In the genomic region with DNA sequence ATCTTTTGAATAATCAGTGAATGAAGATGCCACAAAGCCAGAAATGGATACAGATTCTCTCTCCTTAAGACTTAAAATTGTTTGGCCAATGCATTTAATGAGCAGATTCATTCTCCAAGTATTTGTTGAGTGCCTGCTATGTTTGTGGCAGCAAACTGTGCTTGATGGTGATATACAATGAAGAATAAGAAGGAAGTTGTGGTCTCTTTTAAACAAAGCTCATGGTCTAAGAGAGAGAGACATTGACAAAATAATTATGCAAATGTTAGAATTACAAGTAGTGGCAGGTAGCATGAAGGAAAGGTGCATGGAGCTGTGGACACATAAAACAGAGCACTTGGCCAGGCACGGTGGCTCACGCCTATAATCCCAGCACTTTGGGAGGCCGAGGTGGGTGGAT, we compare ENCODE assay signal across 23 cellular contexts. TPM values are rescaled to one million over a fixed set of nuclear protein-coding genes. Genes with fewer than 3 reads are reported as not detected.
DNase-seq lines count a peak whose midpoint lies in the region; ATAC-seq and TF ChIP-seq lines count a peak whose summit lies in the region.
"Had no signal": no experiment of that assay in that cellular context is flagged by ENCODE, and none has a peak within 500 bp of the region (broad histone marks: within the 10 kb centered on the region; RNA-seq: fewer than 3 reads in every experiment).

No MANE protein-coding gene starts in this region.

- no peaks in the 10 kb centered on the region for H3K27me3 Mint-ChIP-seq in activated CD8-positive, alpha-beta memory T cell treated with anti-CD3 and anti-CD28 coated beads, Interleukin-2, amount 10 ng/mL, durations not matched to agents 7 days and 5 days
- H3K27me3 Mint-ChIP-seq in activated T-helper 2 cell treated with anti-CD3 and anti-CD28 coated beads, Interferon-gamma antibody, Interleukin-2, Interleukin-4, amounts not matched to agents 10 μg/mL and 5 μg/mL and 100 μg/mL, durations not matched to agents 14 hours and 24 hours and 36 hours (ENCODE audit: low read depth): no peaks in the 10 kb centered on the region
- no peaks in the 10 kb centered on the region for H3K27me3 Mint-ChIP-seq in natural killer cell treated with Interleukin-12 subunit alpha and Interleukin-12 subunit beta and Interleukin-15 and Interleukin-18, amount 100 ng/mL, for 72 hours
- H3K27me3 Mint-ChIP-seq: naive B cell had no signal

- no peak for TF ChIP-seq RAD21 in IMR-90 (IDR thresholded peaks at IDR 0.05; ENCODE audit: low read length)

- no peak overlapping the region for H2BK5ac ChIP-seq in IMR-90 (ENCODE audit: low read depth, low read length, poor library complexity, severe bottlenecking)

- CTCF ChIA-PET in activated CD8-positive, alpha-beta memory T cell treated with anti-CD3 and anti-CD28 coated beads, Interleukin-2, amount 10 ng/mL, durations not matched to agents 7 days and 5 days (lab: Charles Lee): interaction anchor here (0.6 to 1.9 kb wide), 9 partner anchors 12 to 128 kb away, joined by 3 to 10 read pairs (median 5); a partner anchor contains a TSS
- CTCF ChIA-PET in IMR-90 (lab: Yijun Ruan, JAX): interaction anchor here (1.5 kb wide), 1 partner anchor 12 kb away, joined by 3 read pairs; no protein-coding TSS in a partner anchor

- in situ Hi-C loops in IMR-90 (cut with MboI; ENCODE audit: low sequenced_read_pairs): no loop called here

- no peak for TF ChIP-seq POLR2A in IMR-90 (IDR thresholded peaks at IDR 0.05; ENCODE audit: low read depth, low read length)

- H3K79me1 ChIP-seq in IMR-90 (ENCODE audit: low read depth in 1 of 2, low read length in 2 of 2): no peaks in the 10 kb centered on the region

- H3K36me3 Mint-ChIP-seq in activated CD8-positive, alpha-beta memory T cell treated with anti-CD3 and anti-CD28 coated beads, Interleukin-2, amount 10 ng/mL, durations not matched to agents 7 days and 5 days: peaks cover 81% of the 10 kb centered on the region
- peaks cover 88% of the 10 kb centered on the region for H3K36me3 Mint-ChIP-seq in activated T-helper 2 cell treated with anti-CD3 and anti-CD28 coated beads, Interferon-gamma antibody, Interleukin-2, Interleukin-4, amounts not matched to agents 10 μg/mL and 5 μg/mL and 100 μg/mL, durations not matched to agents 14 hours and 24 hours and 36 hours (ENCODE audit: low read depth)
- H3K36me3 Mint-ChIP-seq in natural killer cell treated with Interleukin-12 subunit alpha and Interleukin-12 subunit beta and Interleukin-15 and Interleukin-18, amount 100 ng/mL, for 72 hours: peaks cover 51% of the 10 kb centered on the region

- H2AFZ ChIP-seq in IMR-90 (replicated peaks; ENCODE audit: low read length, poor library complexity): no peak overlapping the region

- no peak overlapping the region for H3K4me3 ChIP-seq in IMR-90 (ENCODE audit: insufficient read depth, low read depth, low read length)
- no peak overlapping the region for H3K4me3 ChIP-seq in lower lobe of right lung
- H3K4me3 ChIP-seq: stomach, thyroid gland, vagina had no signal

- H3K18ac ChIP-seq in IMR-90 (ENCODE audit: low read depth, low read length): no peak overlapping the region

- no peaks in the 10 kb centered on the region for H3K9me1 ChIP-seq in IMR-90 (ENCODE audit: insufficient read depth, low read length)

- H3K4me1 Mint-ChIP-seq in activated CD8-positive, alpha-beta memory T cell treated with anti-CD3 and anti-CD28 coated beads, Interleukin-2, amount 10 ng/mL, durations not matched to agents 7 days and 5 days: peaks cover 66% of the 10 kb centered on the region
- H3K4me1 Mint-ChIP-seq in activated T-helper 2 cell treated with anti-CD3 and anti-CD28 coated beads, Interferon-gamma antibody, Interleukin-2, Interleukin-4, amounts not matched to agents 10 μg/mL and 5 μg/mL and 100 μg/mL, durations not matched to agents 14 hours and 24 hours and 36 hours (ENCODE audit: low read depth): peaks cover 66% of the 10 kb centered on the region
- peaks cover 68 to 71% of the 10 kb centered on the region in 2 donors for H3K4me1 Mint-ChIP-seq in natural killer cell treated with Interleukin-12 subunit alpha and Interleukin-12 subunit beta and Interleukin-15 and Interleukin-18, amount 100 ng/mL, for 72 hours (ENCODE audit: low read depth in 2 of 2)

- no peak for ATAC-seq in activated CD8-positive, alpha-beta memory T cell treated with anti-CD3 and anti-CD28 coated beads, Interleukin-2, amount 10 ng/mL, durations not matched to agents 7 days and 5 days
- ATAC-seq in IMR-90 (ENCODE audit: low read depth) (peak; percentile 44), lower lobe of right lung (no peak), GM21786 (IDR thresholded peaks at IDR 0.05; ENCODE audit: unreplicated experiment) (no peak)
- no peak for ATAC-seq in natural killer cell treated with Interleukin-12 subunit alpha and Interleukin-12 subunit beta and Interleukin-15 and Interleukin-18, amount 100 ng/mL, for 72 hours

- WGBS in IMR-90 (ENCODE audit: extremely low coverage in 2 of 2, insufficient read length in 1 of 2), 2 experiments: 90% methylated on average over 2 of the region's 3 CpGs; no CpG with 5 or more reads in 1 of the 2 experiments

- peak overlapping the region; percentile 31 for H3K27ac Mint-ChIP-seq in activated CD8-positive, alpha-beta memory T cell treated with anti-CD3 and anti-CD28 coated beads, Interleukin-2, amount 10 ng/mL, durations not matched to agents 7 days and 5 days
- peak overlapping the region; percentile 19 for H3K27ac Mint-ChIP-seq in activated T-helper 2 cell treated with anti-CD3 and anti-CD28 coated beads, Interferon-gamma antibody, Interleukin-2, Interleukin-4, amounts not matched to agents 10 μg/mL and 5 μg/mL and 100 μg/mL, durations not matched to agents 14 hours and 24 hours and 36 hours
- H3K27ac Mint-ChIP-seq in natural killer cell treated with Interleukin-12 subunit alpha and Interleukin-12 subunit beta and Interleukin-15 and Interleukin-18, amount 100 ng/mL, for 72 hours: peak overlapping the region; percentile 81 to 86

- no peak overlapping the region for H4K5ac ChIP-seq in IMR-90 (ENCODE audit: low read depth, low read length)

- H3K23ac ChIP-seq in IMR-90 (ENCODE audit: low read depth, low read length): no peak overlapping the region

- no peak overlapping the region for H2BK20ac ChIP-seq in IMR-90 (ENCODE audit: low read depth, low read length)

- BruUV-seq in IMR-90 (replicated peaks; lab: Mats Ljungman, UMichigan): no TSS peak

- H3K27me3 ChIP-seq in IMR-90 (ENCODE audit: control insufficient read depth, insufficient read depth, low read length) (no peaks in the 10 kb centered on the region), lower lobe of right lung (ENCODE audit: low read depth) (no peaks in the 10 kb centered on the region)
- H3K27me3 ChIP-seq: stomach, thyroid gland, vagina had no signal

- H4K8ac ChIP-seq in IMR-90 (ENCODE audit: low read depth in 2 of 2, low read length in 2 of 2): no peak overlapping the region

- no peak for DNase-seq in activated CD8-positive, alpha-beta memory T cell treated with anti-CD3 and anti-CD28 coated beads, Interleukin-2, amount 10 ng/mL, durations not matched to agents 7 days and 5 days
- no peak for DNase-seq in activated CD8-positive, alpha-beta memory T cell treated with anti-CD3 and anti-CD28 coated beads for 24 hours
- no peak for DNase-seq in IMR-90
- DNase-seq in activated T-helper 2 cell treated with anti-CD3 and anti-CD28 coated beads, Interferon-gamma antibody, Interleukin-2, Interleukin-4, amounts not matched to agents 10 μg/mL and 5 μg/mL and 100 μg/mL, durations not matched to agents 14 hours and 24 hours and 36 hours (ENCODE audit: low spot score): no peak
- DNase-seq in natural killer cell treated with Interleukin-12 subunit alpha and Interleukin-12 subunit beta and Interleukin-15 and Interleukin-18, amount 100 ng/mL, for 72 hours (ENCODE audit: low spot score): no peak
- no peak for DNase-seq in lower lobe of right lung
- no peak for DNase-seq in NCI-H2196 (lab: John Stamatoyannopoulos, UW; ENCODE audit: unreplicated experiment)
- DNase-seq: activated CD4-positive, CD25-positive, alpha-beta regulatory T cell treated with anti-CD3 and anti-CD28 coated beads, Interleukin-2, amount 50 U/mL, for 72 hours; dermis blood vessel endothelial cell; DMS79; H7; hypothalamus; naive B cell; NCI-H1092 treated with DMSO at 0.1 percent for 48 hours; NCI-H187 treated with DMSO at 0.1 percent for 48 hours; NCI-H69; SIG-M5; stimulated activated CD4-positive, alpha-beta T cell treated with anti-CD3 and anti-CD28 coated beads, Interleukin-2, amount 100 ng/mL, for 24 hours; stomach; thyroid gland had no signal

- H3K56ac ChIP-seq in IMR-90 (ENCODE audit: extremely low read depth, insufficient read depth, low read length): no peak overlapping the region

- TF ChIP-seq CTCF in IMR-90 (conservative IDR thresholded peaks at IDR 0.05; ENCODE audit: low read depth, low read length) (no peak), lower lobe of right lung (IDR thresholded peaks at IDR 0.05) (no peak)

- no peaks in the 10 kb centered on the region for H4K20me1 ChIP-seq in IMR-90 (ENCODE audit: insufficient read depth, low read length)

- H3K9me3 ChIP-seq in IMR-90 (ENCODE audit: control insufficient read depth, insufficient read depth, low read length) (no peaks in the 10 kb centered on the region), lower lobe of right lung (no peaks in the 10 kb centered on the region)
- H3K9me3 ChIP-seq: stomach, thyroid gland, vagina had no signal

- H3K36me3 ChIP-seq in IMR-90 (ENCODE audit: control insufficient read depth, insufficient read depth, low read length) (no peaks in the 10 kb centered on the region), lower lobe of right lung (peaks cover 7% of the 10 kb centered on the region)

- no peak overlapping the region for H3K4me3 Mint-ChIP-seq in activated CD8-positive, alpha-beta memory T cell treated with anti-CD3 and anti-CD28 coated beads, Interleukin-2, amount 10 ng/mL, durations not matched to agents 7 days and 5 days
- H3K4me3 Mint-ChIP-seq in activated T-helper 2 cell treated with anti-CD3 and anti-CD28 coated beads, Interferon-gamma antibody, Interleukin-2, Interleukin-4, amounts not matched to agents 10 μg/mL and 5 μg/mL and 100 μg/mL, durations not matched to agents 14 hours and 24 hours and 36 hours (ENCODE audit: low read depth): no peak overlapping the region
- peak overlapping the region; percentile 0 for H3K4me3 Mint-ChIP-seq in natural killer cell treated with Interleukin-12 subunit alpha and Interleukin-12 subunit beta and Interleukin-15 and Interleukin-18, amount 100 ng/mL, for 72 hours
- H3K4me3 Mint-ChIP-seq: activated T-helper 1 cell treated with anti-CD3 and anti-CD28 coated beads, Interleukin-12 subunit alpha, Interleukin-12 subunit beta, Interleukin-2, Interleukin-4 antibody, amounts not matched to agents 30 ng/mL and 10 ng/mL and 1 ng/mL, durations not matched to agents 14 hours and 24 hours and 36 hours had no signal

- no peak overlapping the region for H2AK9ac ChIP-seq in IMR-90 (replicated peaks; ENCODE audit: low read depth, low read length, poor library complexity)

- H3K9ac ChIP-seq in IMR-90 (ENCODE audit: low read depth, low read length): no peak overlapping the region

- H4K91ac ChIP-seq in IMR-90 (ENCODE audit: insufficient read depth, low read depth, low read length): no peak overlapping the region

- no peak overlapping the region for H3K4me2 ChIP-seq in IMR-90 (ENCODE audit: low read depth, low read length)

- H3K27ac ChIP-seq in IMR-90 (ENCODE audit: insufficient read depth, low read length) (no peak overlapping the region), lower lobe of right lung (no peak overlapping the region)
- H3K27ac ChIP-seq: stomach, thyroid gland, vagina had no signal

- dilution Hi-C loops in IMR-90 (cut with HindIII; ENCODE audit: low sequenced_read_pairs, unreplicated experiment): no loop called here

- H3K14ac ChIP-seq in IMR-90 (replicated peaks; ENCODE audit: low read depth, low read length): no peak overlapping the region

- H3K4me1 ChIP-seq in IMR-90 (ENCODE audit: control insufficient read depth, insufficient read depth, low read length) (peaks cover 4% of the 10 kb centered on the region; the same call in 1 of the 2 replicates), lower lobe of right lung (no peaks in the 10 kb centered on the region)
- H3K4me1 ChIP-seq: stomach, vagina had no signal

- H2BK120ac ChIP-seq in IMR-90 (ENCODE audit: low read depth, low read length): no peak overlapping the region

- no peaks in the 10 kb centered on the region for H3K9me3 Mint-ChIP-seq in activated CD8-positive, alpha-beta memory T cell treated with anti-CD3 and anti-CD28 coated beads, Interleukin-2, amount 10 ng/mL, durations not matched to agents 7 days and 5 days (ENCODE audit: low read depth)
- H3K9me3 Mint-ChIP-seq in activated T-helper 2 cell treated with anti-CD3 and anti-CD28 coated beads, Interferon-gamma antibody, Interleukin-2, Interleukin-4, amounts not matched to agents 10 μg/mL and 5 μg/mL and 100 μg/mL, durations not matched to agents 14 hours and 24 hours and 36 hours: no peaks in the 10 kb centered on the region
- H3K9me3 Mint-ChIP-seq in natural killer cell treated with Interleukin-12 subunit alpha and Interleukin-12 subunit beta and Interleukin-15 and Interleukin-18, amount 100 ng/mL, for 72 hours: no peaks in the 10 kb centered on the region
- H3K9me3 Mint-ChIP-seq: activated T-helper 1 cell treated with anti-CD3 and anti-CD28 coated beads, Interleukin-12 subunit alpha, Interleukin-12 subunit beta, Interleukin-2, Interleukin-4 antibody, amounts not matched to agents 30 ng/mL and 10 ng/mL and 1 ng/mL, durations not matched to agents 14 hours and 24 hours and 36 hours; naive B cell had no signal

- no peak overlapping the region for H3K4ac ChIP-seq in IMR-90 (ENCODE audit: low read depth, low read length)

- H2AK5ac ChIP-seq in IMR-90 (ENCODE audit: low read depth, low read length): no peak overlapping the region

- intact Hi-C loops in IMR-90 (cut with micrococcal nuclease) (no loop called here), lower lobe of right lung (cut with DNase I) (no loop called here)
- intact Hi-C loops in activated T-helper 2 cell treated with anti-CD3 and anti-CD28 coated beads, Interferon-gamma antibody, Interleukin-2, Interleukin-4, amounts not matched to agents 10 μg/mL and 5 μg/mL and 100 μg/mL, durations not matched to agents 14 hours and 24 hours and 36 hours (cut with micrococcal nuclease): loop anchor here (5.0 kb wide), 1 partner anchor 42 kb away; no protein-coding TSS in a partner anchor

- POLR2A ChIA-PET in IMR-90 (lab: Charles Lee; ENCODE audit: unreplicated experiment): no interaction called here

- H2BK15ac ChIP-seq in IMR-90 (ENCODE audit: low read depth, low read length): no peak overlapping the region

RNA-seq across cellular contexts. Expression of a gene that starts 28.3 kb away (rescaled TPM):
- 10 to 100 TPM; 39.9 to 59.0 TPM for total RNA-seq in activated CD8-positive, alpha-beta memory T cell treated with anti-CD3 and anti-CD28 coated beads, Interleukin-2, amount 10 ng/mL, durations not matched to agents 7 days and 5 days
- total RNA-seq in IMR-90 (2012; rRNA removed) (0.18 and 0.28 TPM in 2 replicates), lower lobe of right lung (6.6 TPM)
- 0.38 and 0.44 TPM in 2 replicates for polyA plus RNA-seq in IMR-90 (2012; rRNA removed)
- polyA plus RNA-seq in IMR-90 (2012; cell fraction: cytosol; rRNA removed): 0.16 and 0.22 TPM in 2 replicates
- polyA plus RNA-seq in IMR-90 (2012; cell fraction: nucleus; rRNA removed; ENCODE audit: low replicate concordance): 0.70 and 0.74 TPM in 2 replicates
- 67.1 and 68.0 TPM in 2 replicates for total RNA-seq in activated T-helper 2 cell treated with anti-CD3 and anti-CD28 coated beads, Interferon-gamma antibody, Interleukin-2, Interleukin-4, amounts not matched to agents 10 μg/mL and 5 μg/mL and 100 μg/mL, durations not matched to agents 14 hours and 24 hours and 36 hours
- total RNA-seq in natural killer cell treated with Interleukin-12 subunit alpha and Interleukin-12 subunit beta and Interleukin-15 and Interleukin-18, amount 100 ng/mL, for 72 hours: 10 to 100 TPM; 83.3 to 97.1 TPM

Comparison
In these comparisons a context has a peak if more than half of its experiments do, and no peak if none do; other contexts are left out.
1. H3K27ac Mint-ChIP-seq: peak in every context shown above with its lines; median percentile 84 in natural killer cell treated with Interleukin-12 subunit alpha and Interleukin-12 subunit beta and Interleukin-15 and Interleukin-18, amount 100 ng/mL, for 72 hours; 31 in activated CD8-positive, alpha-beta memory T cell treated with anti-CD3 and anti-CD28 coated beads, Interleukin-2, amount 10 ng/mL, durations not matched to agents 7 days and 5 days; 19 in activated T-helper 2 cell treated with anti-CD3 and anti-CD28 coated beads, Interferon-gamma antibody, Interleukin-2, Interleukin-4, amounts not matched to agents 10 μg/mL and 5 μg/mL and 100 μg/mL, durations not matched to agents 14 hours and 24 hours and 36 hours.